10 cellular contexts compared by ENCODE assay signal in genomic region chr3:69294014-69294771, GRCh38.
DNase-seq lines count a peak whose midpoint lies in the region; ATAC-seq and TF ChIP-seq lines count a peak whose summit lies in the region.
"Had no signal": no experiment of that assay in that cellular context is flagged by ENCODE, and none has a peak within 500 bp of the region (broad histone marks: within the 10 kb centered on the region; RNA-seq: fewer than 3 reads in every experiment).

No MANE protein-coding gene starts in this region.

- H3K9me3 Mint-ChIP-seq in activated CD4-positive, alpha-beta T cell treated with anti-CD3 and anti-CD28 coated beads for 36 hours (ENCODE audit: low read depth) = no peaks in the 10 kb centered on the region

- H3K27me3 Mint-ChIP-seq in activated CD4-positive, alpha-beta T cell treated with anti-CD3 and anti-CD28 coated beads for 36 hours = no peaks in the 10 kb centered on the region

- no peak overlapping the region for H3K27ac Mint-ChIP-seq in activated CD4-positive, alpha-beta T cell treated with anti-CD3 and anti-CD28 coated beads for 36 hours

- no peak for TF ChIP-seq CTCF in fibroblast of pulmonary artery (IDR thresholded peaks at IDR 0.05; ENCODE audit: low read length, missing control alignments)

- CTCF ChIA-PET in activated CD4-positive, alpha-beta T cell treated with anti-CD3 and anti-CD28 coated beads for 36 hours (lab: Charles Lee) = interaction anchor here (0.8 to 1.7 kb wide), 5 partner anchors 11 to 132 kb away, joined by 3 to 13 read pairs (median 5); no protein-coding TSS in a partner anchor

- DNase-seq in activated CD4-positive, alpha-beta T cell treated with anti-CD3 and anti-CD28 coated beads for 36 hours = no peak
- no peak for DNase-seq in activated CD4-positive, alpha-beta T cell treated with anti-CD3 and anti-CD28 coated beads for 4 hours
- peak; percentile 81 for DNase-seq in NCI-H226
- peak; percentile 70 for DNase-seq in fibroblast of pulmonary artery (ENCODE audit: low read depth)
- no peak for DNase-seq in cerebellar nuclear complex (lab: John Stamatoyannopoulos, UW)
- DNase-seq in NCI-H774 (lab: John Stamatoyannopoulos, UW) = no peak
- no peak for DNase-seq in HUDEP-2 (lab: John Stamatoyannopoulos, UW; ENCODE audit: unreplicated experiment in 76 of 76)
- DNase-seq: thyroid gland had no signal

- peaks cover 8% of the 10 kb centered on the region for H3K4me1 Mint-ChIP-seq in activated CD4-positive, alpha-beta T cell treated with anti-CD3 and anti-CD28 coated beads for 36 hours

- peak overlapping the region; percentile 56 for H3K27ac ChIP-seq in temporal lobe (ENCODE audit: low read depth, low read length)
- H3K27ac ChIP-seq: VCaP had no signal

- peak; percentile 51 for ATAC-seq in activated CD4-positive, alpha-beta T cell treated with anti-CD3 and anti-CD28 coated beads for 36 hours

- intact Hi-C loops in activated CD4-positive, alpha-beta T cell treated with anti-CD3 and anti-CD28 coated beads for 36 hours (cut with DNase I, micrococcal nuclease) = no loop called here

- H3K4me3 ChIP-seq in fibroblast of pulmonary artery (replicated peaks; ENCODE audit: low read depth, low read length) = no peak overlapping the region
- H3K4me3 ChIP-seq: thyroid gland had no signal

- POLR2A ChIA-PET in activated CD4-positive, alpha-beta T cell treated with anti-CD3 and anti-CD28 coated beads for 36 hours (lab: Charles Lee) = no interaction called here

- no peaks in the 10 kb centered on the region for H3K36me3 Mint-ChIP-seq in activated CD4-positive, alpha-beta T cell treated with anti-CD3 and anti-CD28 coated beads for 36 hours (ENCODE audit: low read depth)

- H3K4me3 Mint-ChIP-seq in activated CD4-positive, alpha-beta T cell treated with anti-CD3 and anti-CD28 coated beads for 36 hours = no peak overlapping the region

Comparison
In these comparisons a context has a peak if more than half of its experiments do, and no peak if none do; other contexts are left out.
1. DNase-seq: peak in NCI-H226 (single experiment) and fibroblast of pulmonary artery (single experiment); none in activated CD4-positive, alpha-beta T cell treated with anti-CD3 and anti-CD28 coated beads for 36 hours (single experiment), activated CD4-positive, alpha-beta T cell treated with anti-CD3 and anti-CD28 coated beads for 4 hours (0 of 2), cerebellar nuclear complex (0 of 2), NCI-H774 (single experiment) and HUDEP-2 (0 of 76).